In the genomic region with DNA sequence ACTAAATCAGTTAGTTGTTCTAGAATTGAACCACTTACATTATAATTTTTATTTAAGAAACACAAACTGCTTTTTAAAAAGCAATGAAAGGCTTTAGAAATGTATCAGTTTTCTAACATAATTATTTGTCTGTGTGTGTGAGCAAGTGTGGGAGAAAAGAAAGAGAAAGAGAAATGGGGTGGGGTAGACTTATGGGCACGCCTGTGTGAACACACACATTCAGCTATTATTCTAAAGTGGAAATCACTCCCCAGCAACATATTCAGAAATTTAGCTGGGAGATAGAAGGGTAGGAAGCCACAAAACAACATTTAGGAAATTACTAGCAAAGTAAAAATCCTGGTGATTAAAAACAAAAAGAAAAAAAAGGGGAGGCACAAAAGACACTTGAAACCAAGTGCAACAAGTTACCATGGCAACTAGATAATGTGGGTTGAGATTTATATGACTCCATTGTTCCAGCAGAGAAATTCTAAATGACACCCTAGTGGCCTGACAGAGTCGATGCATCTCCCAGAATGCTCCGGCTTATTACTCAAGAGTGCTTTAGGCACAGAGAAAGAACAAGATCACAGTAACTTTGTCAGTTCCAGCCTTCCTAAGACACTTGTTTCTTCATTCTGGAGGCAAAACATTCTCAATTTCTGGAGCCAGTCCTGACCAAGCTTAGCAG, we compare ENCODE assay signal across 9 cellular contexts.
DNase-seq lines count a peak whose midpoint lies in the region; FAIRE-seq and TF ChIP-seq lines count a peak whose summit lies in the region.
"Had no signal": no experiment of that assay in that cellular context is flagged by ENCODE, and none has a peak within 500 bp of the region (broad histone marks: within the 10 kb centered on the region; RNA-seq: fewer than 3 reads in every experiment).

No MANE protein-coding gene starts in this region.

- no peaks in the 10 kb centered on the region for H3K27me3 Mint-ChIP-seq in progenitor cell of endocrine pancreas

- H3K4me2 ChIP-seq in mammary epithelial cell (ENCODE audit: insufficient read depth, low read depth, low read length) = no peak overlapping the region

- no peaks in the 10 kb centered on the region for H3K9me3 ChIP-seq in mammary epithelial cell (replicated peaks; ENCODE audit: insufficient read depth, low read length)
- H3K9me3 ChIP-seq in ascending aorta = no peaks in the 10 kb centered on the region

- TF ChIP-seq CTCF in mammary epithelial cell (conservative IDR thresholded peaks at IDR 0.05 in 1 of 2, IDR thresholded peaks at IDR 0.05 in 1 of 2; ENCODE audit: extremely low read depth in 1 of 2, insufficient read depth in 1 of 2, low read depth in 1 of 2, low read length in 2 of 2) = peak; percentile 48 to 67
- TF ChIP-seq CTCF in progenitor cell of endocrine pancreas (IDR thresholded peaks at IDR 0.05; ENCODE audit: unreplicated experiment) = peak; percentile 68
- TF ChIP-seq CTCF in ascending aorta (IDR thresholded peaks at IDR 0.05) = peak in 1 of 3 experiments; percentile 10

- H3K4me1 ChIP-seq in mammary epithelial cell (ENCODE audit: insufficient read depth, low read length) (no peaks in the 10 kb centered on the region), ascending aorta (no peaks in the 10 kb centered on the region)

- WGBS in mammary epithelial cell (ENCODE audit: low coverage, missing lambda C conversion rate) = 51% methylated on average over 3 of the region's 3 CpGs

- in situ Hi-C loops in mammary epithelial cell (cut with MboI; ENCODE audit: low sequenced_read_pairs in 2 of 2) = no loop called here

- H3K4me3 ChIP-seq in mammary epithelial cell (replicated peaks in 1 of 3; ENCODE audit: insufficient read depth in 1 of 3, low read depth in 2 of 3, low read length in 3 of 3) = no peak overlapping the region
- H3K4me3 ChIP-seq in ascending aorta = no peak overlapping the region

- DNase-seq in DMS 273 (lab: John Stamatoyannopoulos, UW; ENCODE audit: unreplicated experiment) (peak; percentile 28), DMS 273 treated with DMSO at 0.1 percent for 48 hours (lab: John Stamatoyannopoulos, UW) (no peak), H54 (ENCODE audit: insufficient read length, low spot score) (no peak), NCI-H1105 treated with DMSO at 0.1 percent for 48 hours (lab: John Stamatoyannopoulos, UW) (peak; percentile 53), mammary epithelial cell (peak; percentile 14), progenitor cell of endocrine pancreas (ENCODE audit: low spot score, unreplicated experiment) (no peak), ascending aorta (ENCODE audit: low spot score in 2 of 2) (no peak)
- DNase-seq in activated effector memory CD4-positive, alpha-beta T cell treated with Interleukin-2 at 50 U/mL for 16 hours = no peak

- no TSS peak for BruUV-seq in mammary epithelial cell (replicated peaks; lab: Mats Ljungman, UMichigan)

- FAIRE-seq in H54 (lab: Jason Lieb, UNC) = peak; percentile 61
- FAIRE-seq: A204.1 had no signal

- peaks cover 8% of the 10 kb centered on the region for H3K4me1 Mint-ChIP-seq in progenitor cell of endocrine pancreas (ENCODE audit: low read depth)

- H3K27me3 ChIP-seq in mammary epithelial cell (ENCODE audit: insufficient read depth, low read length) = no peaks in the 10 kb centered on the region
- H3K27me3 ChIP-seq in ascending aorta = no peaks in the 10 kb centered on the region

- H3K27ac ChIP-seq in mammary epithelial cell (ENCODE audit: insufficient read depth, low read depth, low read length) (no peak overlapping the region), ascending aorta (no peak overlapping the region)

- CTCF ChIA-PET in mammary epithelial cell (lab: Charles Lee; ENCODE audit: low non-redundant PET) = no interaction called here

- peak overlapping the region; percentile 17 for H3K27ac Mint-ChIP-seq in progenitor cell of endocrine pancreas

- no peak overlapping the region for H2AFZ ChIP-seq in mammary epithelial cell (ENCODE audit: low read depth, low read length)

- intact Hi-C loops in mammary epithelial cell (cut with micrococcal nuclease) = no loop called here
- intact Hi-C loops in ascending aorta (cut with DNase I) = no loop called here

- dilution Hi-C loops in mammary epithelial cell (cut with HindIII; ENCODE audit: low sequenced_read_pairs) = no loop called here

- H3K36me3 Mint-ChIP-seq in progenitor cell of endocrine pancreas (ENCODE audit: insufficient read depth) = no peaks in the 10 kb centered on the region

- no peaks in the 10 kb centered on the region for H3K79me2 ChIP-seq in mammary epithelial cell (ENCODE audit: insufficient read depth, low read length)

- TF ChIP-seq POLR2A in H54 (IDR thresholded peaks at IDR 0.05; ENCODE audit: low read depth, low read length) = no peak

- H3K36me3 ChIP-seq in mammary epithelial cell (ENCODE audit: insufficient read depth, low read length) = no peaks in the 10 kb centered on the region
- no peaks in the 10 kb centered on the region for H3K36me3 ChIP-seq in ascending aorta

- H3K9me3 Mint-ChIP-seq in progenitor cell of endocrine pancreas (ENCODE audit: low read depth) = peaks cover 5% of the 10 kb centered on the region

- H3K4me3 Mint-ChIP-seq in progenitor cell of endocrine pancreas (ENCODE audit: low read depth) = no peak overlapping the region

- no peak overlapping the region for H3K9ac ChIP-seq in mammary epithelial cell (ENCODE audit: insufficient read depth, low read length)

- no peaks in the 10 kb centered on the region for H4K20me1 ChIP-seq in mammary epithelial cell (ENCODE audit: insufficient read depth, low read length)

Comparison
In these comparisons a context has a peak if more than half of its experiments do, and no peak if none do; other contexts are left out.
1. DNase-seq: peak in DMS 273 (single experiment), NCI-H1105 treated with DMSO at 0.1 percent for 48 hours (single experiment) and mammary epithelial cell (single experiment); none in DMS 273 treated with DMSO at 0.1 percent for 48 hours (single experiment), H54 (single experiment), progenitor cell of endocrine pancreas (single experiment), activated effector memory CD4-positive, alpha-beta T cell treated with Interleukin-2 at 50 U/mL for 16 hours (single experiment) and ascending aorta (0 of 2).